In the genomic region with DNA sequence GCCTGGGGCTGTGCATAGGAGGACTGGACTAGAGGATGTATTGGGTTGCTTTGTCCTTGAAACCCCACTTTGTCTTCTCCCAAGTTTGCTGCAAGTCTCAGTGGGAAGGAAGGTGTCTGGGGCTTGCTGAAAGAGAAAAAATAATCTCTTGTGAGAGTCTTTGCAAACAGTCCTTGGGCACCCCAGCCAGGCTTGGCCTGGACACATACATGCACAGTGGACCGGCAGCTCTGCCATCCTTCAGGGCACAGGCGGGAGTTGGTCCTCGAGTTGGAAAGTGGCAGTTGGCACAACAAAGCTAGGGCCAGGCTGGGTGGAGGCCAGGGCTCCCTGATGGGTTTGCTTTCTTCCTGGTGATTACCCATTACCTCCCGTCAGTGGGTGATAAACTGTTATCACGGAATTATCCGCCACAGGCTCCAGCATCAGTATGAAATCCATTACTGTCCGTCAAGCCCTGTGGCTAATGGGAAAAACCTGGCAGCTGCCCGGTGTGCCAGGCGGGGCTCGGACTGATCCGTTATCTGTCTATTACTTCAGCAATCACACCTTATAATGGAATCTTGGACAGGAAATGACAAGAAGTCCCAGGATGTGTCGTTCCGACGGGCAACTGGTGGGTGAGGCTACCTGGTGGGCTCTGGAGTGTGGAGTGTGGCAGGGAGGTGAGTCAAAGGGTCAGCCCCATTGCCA, we compare ENCODE assay signal across 27 cellular contexts.
A peak's percentile ranks its signal among the peaks of the same experiment; 100 is the strongest.
DNase-seq lines count a peak whose midpoint lies in the region; ATAC-seq, FAIRE-seq and TF ChIP-seq lines count a peak whose summit lies in the region.
"Had no signal": no experiment of that assay in that cellular context is flagged by ENCODE, and none has a peak within 500 bp of the region (broad histone marks: within the 10 kb centered on the region; RNA-seq: fewer than 3 reads in every experiment).

No MANE protein-coding gene starts in this region.

- H3K9me3 ChIP-seq in kidney (ENCODE audit: control insufficient read depth in 1 of 2, low read length in 2 of 2), result no peaks in the 10 kb centered on the region
- H3K9me3 ChIP-seq: ascending aorta, BLaER1, right lobe of liver, SJSA1, stomach had no signal

- H3K4me3 ChIP-seq in kidney (ENCODE audit: low read length in 2 of 2), result no peak overlapping the region
- H3K4me3 ChIP-seq: ascending aorta, BLaER1, neural progenitor cell, right lobe of liver, SJSA1, stomach had no signal

- no peak for FAIRE-seq in kidney (lab: Jason Lieb, UNC)
- FAIRE-seq: RCC 7860 had no signal

- no peak overlapping the region for H3K27ac ChIP-seq in kidney (ENCODE audit: low read depth in 2 of 2, low read length in 2 of 2)
- H3K27ac ChIP-seq: ascending aorta, BLaER1, neural progenitor cell, right lobe of liver, SJSA1, stomach had no signal

- no peak for TF ChIP-seq CTCF in kidney (IDR thresholded peaks at IDR 0.05; ENCODE audit: borderline replicate concordance, extremely low read depth, insufficient read depth)

- H3K4me1 ChIP-seq in kidney (ENCODE audit: control insufficient read depth in 1 of 2, insufficient read depth in 1 of 2, low read depth in 1 of 2, low read length in 2 of 2), result no peaks in the 10 kb centered on the region
- H3K4me1 ChIP-seq: ascending aorta, right lobe of liver, SJSA1 had no signal

- no peak overlapping the region for H3K9ac ChIP-seq in kidney (ENCODE audit: low read length in 2 of 2)
- H3K9ac ChIP-seq: BLaER1, neural progenitor cell had no signal

- H3K36me3 ChIP-seq in kidney (ENCODE audit: control insufficient read depth in 1 of 2, insufficient read depth in 2 of 2, low read length in 2 of 2), result no peaks in the 10 kb centered on the region
- H3K36me3 ChIP-seq: ascending aorta, BLaER1, neural progenitor cell, right lobe of liver, SJSA1, stomach had no signal

- ATAC-seq in left cardiac atrium, result no peak
- ATAC-seq: effector memory CD8-positive, alpha-beta T cell; right lobe of liver had no signal

- intact Hi-C loops in cardiac septum (cut with DNase I) (no loop called here), left cardiac atrium (cut with DNase I) (no loop called here), kidney (cut with DNase I) (no loop called here)

- peak; percentile 44 for DNase-seq in cardiac septum (ENCODE audit: low spot score)
- DNase-seq in left cardiac atrium, result no peak
- DNase-seq in NCI-H69 (lab: John Stamatoyannopoulos, UW), result peak; percentile 90
- DNase-seq in kidney, result peak; percentile 22
- no peak for DNase-seq in NCI-H2107 treated with DMSO at 0.1 percent for 48 hours (lab: John Stamatoyannopoulos, UW; ENCODE audit: unreplicated experiment)
- no peak for DNase-seq in NCI-H1105 treated with DMSO at 0.1 percent for 48 hours (lab: John Stamatoyannopoulos, UW)
- DNase-seq in effector CD8-positive, alpha-beta T cell (lab: John Stamatoyannopoulos, UW), result no peak
- DNase-seq: activated B cell treated with CpG ODN at 0.5 μM for 24 hours; activated CD4-positive, alpha-beta T cell treated with anti-CD3 and anti-CD28 coated beads, Interleukin-2, amount 10 ng/mL, durations not matched to agents 7 days and 5 days; cortex of kidney; effector memory CD8-positive, alpha-beta T cell; HCEC 1CT; immature natural killer cell; KG1; mammary epithelial cell; NCI-H1436; NCI-H2171; NCI-H524; stimulated activated CD4-positive, alpha-beta T cell treated with anti-CD3 and anti-CD28 coated beads, Interleukin-12 subunit alpha, Interleukin-12 subunit beta, amount 100 ng/mL, for 4 hours; stimulated activated CD4-positive, alpha-beta T cell treated with anti-CD3 and anti-CD28 coated beads, Interleukin-4, amount 100 ng/mL, for 1 hour; stomach had no signal

Comparison
In these comparisons a context has a peak if more than half of its experiments do, and no peak if none do; other contexts are left out.
1. DNase-seq: peak in cardiac septum (single experiment), NCI-H69 (single experiment) and kidney (single experiment); none in left cardiac atrium (single experiment), NCI-H2107 treated with DMSO at 0.1 percent for 48 hours (single experiment), NCI-H1105 treated with DMSO at 0.1 percent for 48 hours (single experiment) and effector CD8-positive, alpha-beta T cell (single experiment).